Comparison of ENCODE assay signal across 11 cellular contexts in the genomic region with DNA sequence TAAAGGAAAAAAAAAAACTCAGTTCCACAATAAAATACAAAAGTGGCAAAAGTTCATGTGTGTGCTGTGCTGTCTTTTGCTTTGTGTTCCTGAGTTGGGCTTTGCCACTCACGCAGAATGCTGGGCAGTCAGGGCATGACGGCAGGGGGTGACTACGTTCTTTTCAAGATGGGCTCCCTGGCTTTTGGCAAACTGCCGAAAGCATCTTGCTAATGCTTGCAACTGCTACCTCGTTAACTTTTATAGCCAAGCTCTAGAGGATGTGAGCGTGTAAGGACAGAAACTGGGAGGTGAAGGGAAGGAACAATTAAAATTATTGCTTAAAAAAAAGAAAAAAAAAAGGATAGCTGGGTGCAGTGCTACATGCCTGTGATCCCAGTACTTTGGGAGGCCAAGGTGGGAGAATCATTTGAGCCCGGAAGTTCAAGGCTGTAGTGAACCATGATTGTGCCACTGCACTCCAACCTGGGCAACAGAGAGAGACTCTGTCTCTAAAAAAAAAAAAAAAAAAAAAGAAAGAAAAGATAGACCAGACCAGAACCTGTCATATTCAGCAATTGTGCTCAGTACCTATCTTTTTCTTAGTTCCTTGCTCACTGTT.
A peak's percentile ranks its signal among the peaks of the same experiment; 100 is the strongest.
DNase-seq lines count a peak whose midpoint lies in the region; ATAC-seq and TF ChIP-seq lines count a peak whose summit lies in the region.
"Had no signal": no experiment of that assay in that cellular context is flagged by ENCODE, and none has a peak within 500 bp of the region (broad histone marks: within the 10 kb centered on the region; RNA-seq: fewer than 3 reads in every experiment).

No MANE protein-coding gene starts in this region.

- H3K4me1 Mint-ChIP-seq in progenitor cell of endocrine pancreas (ENCODE audit: low read depth) = no peaks in the 10 kb centered on the region

- BruUV-seq in OCI-LY7 (replicated peaks; lab: Mats Ljungman, UMichigan) = no TSS peak

- no peak overlapping the region for H2AFZ ChIP-seq in OCI-LY7 (ENCODE audit: low read length)
- H2AFZ ChIP-seq: parathyroid adenoma had no signal

- no peaks in the 10 kb centered on the region for H3K79me2 ChIP-seq in OCI-LY7 (ENCODE audit: insufficient read depth, low read depth, low read length)
- H3K79me2 ChIP-seq: parathyroid adenoma had no signal

- peaks cover 15% of the 10 kb centered on the region for H3K36me3 Mint-ChIP-seq in progenitor cell of endocrine pancreas (ENCODE audit: insufficient read depth)

- H3K27ac Mint-ChIP-seq in progenitor cell of endocrine pancreas = peak overlapping the region; percentile 10

- no peaks in the 10 kb centered on the region for H3K36me3 ChIP-seq in testis (ENCODE audit: low read depth, missing control alignments)
- H3K36me3 ChIP-seq in OCI-LY7 (ENCODE audit: insufficient read depth, low read length) = peaks cover 6% of the 10 kb centered on the region; the same call in 1 of the 2 replicates
- H3K36me3 ChIP-seq: left lung had no signal

- H3K9me3 Mint-ChIP-seq in progenitor cell of endocrine pancreas (ENCODE audit: low read depth) = no peaks in the 10 kb centered on the region

- CTCF ChIA-PET in OCI-LY7 (lab: Charles Lee; ENCODE audit: unreplicated experiment) = interaction anchor here (0.6 kb wide), 1 partner anchor 16 kb away, joined by 4 read pairs; no protein-coding TSS in a partner anchor

- 55 to 78% methylated on average over 7 of the region's 7 CpGs for WGBS in testis, 2 donors

- no peaks in the 10 kb centered on the region for H3K9me3 ChIP-seq in testis
- no peaks in the 10 kb centered on the region for H3K9me3 ChIP-seq in OCI-LY7 (ENCODE audit: low read length)
- H3K9me3 ChIP-seq: left lung had no signal

- H3K4me2 ChIP-seq in OCI-LY7 (ENCODE audit: low read length) = no peak overlapping the region

- intact Hi-C loops in testis (cut with DNase I; ENCODE audit: low total_unique reads) = no loop called here
- intact Hi-C loops in OCI-LY7 (cut with micrococcal nuclease; ENCODE audit: unreplicated experiment) = no loop called here

- no peak for TF ChIP-seq CTCF in progenitor cell of endocrine pancreas (IDR thresholded peaks at IDR 0.05; ENCODE audit: unreplicated experiment)
- TF ChIP-seq CTCF in testis (IDR thresholded peaks at IDR 0.05) = no peak
- no peak for TF ChIP-seq CTCF in OCI-LY7 (conservative IDR thresholded peaks at IDR 0.05; ENCODE audit: low read length)

- peak overlapping the region in 1 of 2 donors; percentile 71 for H3K27ac ChIP-seq in testis
- no peak overlapping the region for H3K27ac ChIP-seq in OCI-LY7 (ENCODE audit: low read depth, low read length, poor library complexity, severe bottlenecking)
- H3K27ac ChIP-seq: left lung, parathyroid adenoma had no signal

- H3K9me2 ChIP-seq in OCI-LY7 (ENCODE audit: insufficient read depth, low read length) = no peaks in the 10 kb centered on the region

- H3K4me3 Mint-ChIP-seq in progenitor cell of endocrine pancreas (ENCODE audit: low read depth) = no peak overlapping the region

- POLR2A ChIA-PET in OCI-LY7 (lab: Charles Lee) = interaction anchor here (0.6 to 0.7 kb wide), 2 partner anchors 7 to 1271 kb away, joined by 3 to 6 read pairs; no protein-coding TSS in a partner anchor

- no peak for TF ChIP-seq POLR2A in testis (IDR thresholded peaks at IDR 0.05)

- peaks cover 10% of the 10 kb centered on the region for H3K4me1 ChIP-seq in testis
- H3K4me1 ChIP-seq in OCI-LY7 (ENCODE audit: insufficient read depth, low read length, poor library complexity, severe bottlenecking) = no peaks in the 10 kb centered on the region
- H3K4me1 ChIP-seq: left lung, parathyroid adenoma had no signal

- H3K4me3 ChIP-seq in testis (no peak overlapping the region), OCI-LY7 (ENCODE audit: low read depth, low read length, poor library complexity, severe bottlenecking) (no peak overlapping the region)
- H3K4me3 ChIP-seq: left lung had no signal

- no peaks in the 10 kb centered on the region for H4K20me1 ChIP-seq in OCI-LY7 (ENCODE audit: insufficient read depth, low read length)

- no peaks in the 10 kb centered on the region for H3K27me3 Mint-ChIP-seq in progenitor cell of endocrine pancreas

- no peak for ATAC-seq in GM18519 (IDR thresholded peaks at IDR 0.05; ENCODE audit: low FRiP score, unreplicated experiment)
- ATAC-seq: esophagus mucosa, left lung had no signal

- no peaks in the 10 kb centered on the region for H3K27me3 ChIP-seq in testis
- H3K27me3 ChIP-seq: left lung had no signal

- DNase-seq in GM04504 (ENCODE audit: low read depth) (peak; percentile 33), NCI-H2107 treated with DMSO at 0.1 percent for 48 hours (lab: John Stamatoyannopoulos, UW; ENCODE audit: unreplicated experiment) (peak; percentile 13), cerebellar cortex (ENCODE audit: low spot score) (peak; percentile 28), progenitor cell of endocrine pancreas (ENCODE audit: low spot score, unreplicated experiment) (no peak), testis (no peak), germinal center (ENCODE audit: low spot score) (no peak), OCI-LY7 (ENCODE audit: low spot score) (no peak)
- DNase-seq: left lung had no signal

Comparison
In these comparisons a context has a peak if more than half of its experiments do, and no peak if none do; other contexts are left out.
1. DNase-seq: peak in GM04504 (single experiment), NCI-H2107 treated with DMSO at 0.1 percent for 48 hours (single experiment) and cerebellar cortex (single experiment); none in progenitor cell of endocrine pancreas (single experiment), testis (single experiment), germinal center (single experiment) and OCI-LY7 (single experiment).